In genomic region chr4:49322610-49323572, GRCh38 we compare ENCODE assay signal across 7 cellular contexts.
DNase-seq lines count a peak whose midpoint lies in the region; ATAC-seq, FAIRE-seq and TF ChIP-seq lines count a peak whose summit lies in the region.
"Not testable (repeated sequence)": the region's sequence is repeated elsewhere in the genome, so short reads cannot be mapped to it uniquely, and the experiment has no call there.

No MANE protein-coding gene starts in this region.

- not testable (repeated sequence) for H3K27ac ChIP-seq in K562 (ENCODE audit: extremely low read depth, low read depth, low read length); hepatocyte; kidney (ENCODE audit: low read depth in 2 of 2, low read length in 2 of 2); neuronal stem cell (replicated peaks; ENCODE audit: low read length)

- H3K9me3 Mint-ChIP-seq in activated CD4-positive, alpha-beta T cell treated with anti-CD3 and anti-CD28 coated beads, Interleukin-2, amount 10 ng/mL, durations not matched to agents 24 days and 14 days: not testable (repeated sequence)
- peaks cover 23% of the 10 kb centered on the region for H3K9me3 Mint-ChIP-seq in endothelial cell (ENCODE audit: unreplicated experiment)

- not testable (repeated sequence) for H3K4ac ChIP-seq in neuronal stem cell (ENCODE audit: low read length)

- peak overlapping the region; percentile 70 for H2AFZ ChIP-seq in K562 (ENCODE audit: low read depth, low read length)
- not testable (repeated sequence) for H2AFZ ChIP-seq in hepatocyte; neuronal stem cell (ENCODE audit: low read length)

- peaks cover 5 to 19% of the 10 kb centered on the region in 2 experiments; a peak in 4 of 5 replicates for H3K4me1 ChIP-seq in K562 (replicated peaks in 1 of 2; ENCODE audit: control insufficient read depth in 2 of 2, insufficient read depth in 2 of 2, low read length in 2 of 2)
- not testable (repeated sequence) for H3K4me1 ChIP-seq in hepatocyte (ENCODE audit: insufficient read depth); kidney (ENCODE audit: control insufficient read depth in 1 of 2, insufficient read depth in 1 of 2, low read depth in 1 of 2, low read length in 2 of 2); neuronal stem cell (ENCODE audit: control insufficient read depth in 2 of 2, insufficient read depth in 1 of 2, low read depth in 1 of 2, low read length in 2 of 2)

- DNase-seq in GM10266 (ENCODE audit: extremely low spot score): peak; percentile 0
- peak; percentile 54 for DNase-seq in activated CD4-positive, alpha-beta T cell treated with anti-CD3 and anti-CD28 coated beads, Interleukin-2, amount 10 ng/mL, durations not matched to agents 24 days and 14 days
- peak in 3 of 4 experiments; percentile 6 to 79 (median 8) for DNase-seq in K562 (ENCODE audit: extremely low read depth in 1 of 4, low spot score in 3 of 4)
- DNase-seq in endothelial cell (ENCODE audit: low spot score); neuronal stem cell (ENCODE audit: low spot score): not testable (repeated sequence)
- DNase-seq in hepatocyte (ENCODE audit: low spot score): peak; percentile 11
- DNase-seq in kidney: peak; percentile 61

- intact Hi-C loops in activated CD4-positive, alpha-beta T cell treated with anti-CD3 and anti-CD28 coated beads, Interleukin-2, amount 10 ng/mL, durations not matched to agents 24 days and 14 days (cut with micrococcal nuclease); K562 (cut with micrococcal nuclease); kidney (cut with DNase I): not testable (repeated sequence)

- not testable (repeated sequence) for H3K9me3 ChIP-seq in K562 (replicated peaks; ENCODE audit: control insufficient read depth, insufficient read depth, low read depth, low read length); hepatocyte (ENCODE audit: low read depth); kidney (ENCODE audit: control insufficient read depth in 1 of 2, low read length in 2 of 2); neuronal stem cell (replicated peaks in 1 of 2; ENCODE audit: control insufficient read depth in 2 of 2, insufficient read depth in 1 of 2, low read depth in 1 of 2, low read length in 2 of 2)

- BruUV-seq in K562 (replicated peaks; lab: Mats Ljungman, UMichigan): not testable (repeated sequence)

- H3K27me3 ChIP-seq in K562 (ENCODE audit: control insufficient read depth in 2 of 2, insufficient read depth in 2 of 2, low read length in 2 of 2); hepatocyte; neuronal stem cell (ENCODE audit: control insufficient read depth in 3 of 3, insufficient read depth in 3 of 3, low read depth in 1 of 3, low read length in 3 of 3): not testable (repeated sequence)

- H4K20me1 ChIP-seq in K562 (replicated peaks; ENCODE audit: control insufficient read depth, insufficient read depth, low read length); hepatocyte (ENCODE audit: insufficient read depth, poor library complexity, severe bottlenecking): not testable (repeated sequence)

- H3K79me2 ChIP-seq in K562 (ENCODE audit: control insufficient read depth, insufficient read depth, low read length); hepatocyte: not testable (repeated sequence)

- not testable (repeated sequence) for H3K18ac ChIP-seq in neuronal stem cell (ENCODE audit: low read length)

- not testable (repeated sequence) for TF ChIP-seq POLR2A in K562 (conservative IDR thresholded peaks at IDR 0.05)

- H3K23ac ChIP-seq in neuronal stem cell (ENCODE audit: low read depth, low read length, poor library complexity): peak overlapping the region; percentile 25

- not testable (repeated sequence) for H2AK5ac ChIP-seq in neuronal stem cell (ENCODE audit: low read depth, low read length)

- not testable (repeated sequence) for H4K91ac ChIP-seq in neuronal stem cell (ENCODE audit: low read depth, low read length, poor library complexity)

- H3K9me2 ChIP-seq in hepatocyte (replicated peaks; ENCODE audit: insufficient read depth): not testable (repeated sequence)

- not testable (repeated sequence) for H3K27me3 Mint-ChIP-seq in activated CD4-positive, alpha-beta T cell treated with anti-CD3 and anti-CD28 coated beads, Interleukin-2, amount 10 ng/mL, durations not matched to agents 24 days and 14 days
- peaks cover 20% of the 10 kb centered on the region for H3K27me3 Mint-ChIP-seq in endothelial cell (ENCODE audit: unreplicated experiment)

- peak overlapping the region; percentile 48 for H3K4me2 ChIP-seq in K562 (ENCODE audit: insufficient read depth, low read length)
- H3K4me2 ChIP-seq in hepatocyte; neuronal stem cell (ENCODE audit: insufficient read depth, low read length, poor library complexity, severe bottlenecking): not testable (repeated sequence)

- H2BK15ac ChIP-seq in neuronal stem cell (ENCODE audit: low read length): not testable (repeated sequence)

- TF ChIP-seq CTCF in GM10266 (IDR thresholded peaks at IDR 0.05; ENCODE audit: control insufficient read depth, insufficient read depth, low read depth, missing control alignments); K562 (IDR thresholded peaks at IDR 0.05 in 2 of 3, conservative IDR thresholded peaks at IDR 0.05 in 1 of 3; ENCODE audit: insufficient read depth in 2 of 3, low read depth in 1 of 3, low read length in 3 of 3); endothelial cell (IDR thresholded peaks at IDR 0.05; ENCODE audit: unreplicated experiment); hepatocyte (IDR thresholded peaks at IDR 0.05; ENCODE audit: poor library complexity); kidney (IDR thresholded peaks at IDR 0.05; ENCODE audit: borderline replicate concordance, extremely low read depth, insufficient read depth): not testable (repeated sequence)

- POLR2A ChIA-PET in K562 (lab: Yijun Ruan, JAX): not testable (repeated sequence)

- H2BK12ac ChIP-seq in neuronal stem cell (ENCODE audit: low read length): not testable (repeated sequence)

- not testable (repeated sequence) for H3K9me1 ChIP-seq in K562 (ENCODE audit: control insufficient read depth, insufficient read depth, low read length)

- FAIRE-seq in K562 (lab: Jason Lieb, UNC); kidney (lab: Jason Lieb, UNC): not testable (repeated sequence)

- not testable (repeated sequence) for H3K36me3 ChIP-seq in K562 (ENCODE audit: control insufficient read depth, insufficient read depth, low read length); hepatocyte (replicated peaks; ENCODE audit: insufficient read depth, low read depth); kidney (ENCODE audit: control insufficient read depth in 1 of 2, insufficient read depth in 2 of 2, low read length in 2 of 2); neuronal stem cell (replicated peaks in 1 of 2; ENCODE audit: control insufficient read depth in 2 of 2, insufficient read depth in 2 of 2, low read length in 2 of 2)

- not testable (repeated sequence) for H2BK120ac ChIP-seq in neuronal stem cell (ENCODE audit: low read depth, low read length)

- H3K4me3 Mint-ChIP-seq in activated CD4-positive, alpha-beta T cell treated with anti-CD3 and anti-CD28 coated beads, Interleukin-2, amount 10 ng/mL, durations not matched to agents 24 days and 14 days: not testable (repeated sequence)
- H3K4me3 Mint-ChIP-seq in endothelial cell (ENCODE audit: unreplicated experiment): peak overlapping the region; percentile 56

- H4K8ac ChIP-seq in neuronal stem cell (ENCODE audit: low read depth, low read length): not testable (repeated sequence)

- not testable (repeated sequence) for H3K79me1 ChIP-seq in neuronal stem cell (ENCODE audit: low read depth, low read length)

- TF ChIP-seq RAD21 in K562 (CRISPR knock-in tag; conservative IDR thresholded peaks at IDR 0.05 in 1 of 2, IDR thresholded peaks at IDR 0.05 in 1 of 2): not testable (repeated sequence)

- not testable (repeated sequence) for H3K4me1 Mint-ChIP-seq in activated CD4-positive, alpha-beta T cell treated with anti-CD3 and anti-CD28 coated beads, Interleukin-2, amount 10 ng/mL, durations not matched to agents 24 days and 14 days; endothelial cell (ENCODE audit: unreplicated experiment)

- H2BK5ac ChIP-seq in neuronal stem cell (ENCODE audit: low read length): not testable (repeated sequence)

- H3K9ac ChIP-seq in K562 (ENCODE audit: insufficient read depth in 1 of 2, low read depth in 2 of 2, low read length in 2 of 2): peak overlapping the region; percentile 2 to 43; a peak in 2 of 4 replicates
- H3K9ac ChIP-seq in kidney (ENCODE audit: low read length in 2 of 2); neuronal stem cell (ENCODE audit: low read depth, low read length, poor library complexity): not testable (repeated sequence)

- 3% methylated on average over 22 of the region's 22 CpGs for WGBS in K562 (ENCODE audit: insufficient coverage, low coverage, missing lambda C conversion rate)
- WGBS in hepatocyte (ENCODE audit: low lambda C conversion rate, missing lambda C conversion rate): 82% methylated on average over 22 of the region's 22 CpGs
- no CpG with 5 or more reads among the region's 22 CpGs for WGBS in neuronal stem cell (ENCODE audit: extremely low coverage in 2 of 2, insufficient read length in 2 of 2, insufficient replicate concordance in 1 of 2), 2 donors

- CTCF ChIA-PET in K562 (lab: Yijun Ruan, JAX; ENCODE audit: low intra/inter-chr PET ratio): not testable (repeated sequence)

- H3K27ac Mint-ChIP-seq in activated CD4-positive, alpha-beta T cell treated with anti-CD3 and anti-CD28 coated beads, Interleukin-2, amount 10 ng/mL, durations not matched to agents 24 days and 14 days; endothelial cell (ENCODE audit: unreplicated experiment): not testable (repeated sequence)

- H3K4me3 ChIP-seq in K562; hepatocyte; kidney (ENCODE audit: low read length in 2 of 2); neuronal stem cell (ENCODE audit: low read length in 2 of 2): not testable (repeated sequence)

- in situ Hi-C loops in K562 (cut with MboI): loop anchor here (5.0 to 25.0 kb wide), 2 partner anchors 36 to 311 kb away; no protein-coding TSS in a partner anchor

- H3K14ac ChIP-seq in neuronal stem cell (ENCODE audit: low read length): not testable (repeated sequence)

- not testable (repeated sequence) for H3K36me3 Mint-ChIP-seq in activated CD4-positive, alpha-beta T cell treated with anti-CD3 and anti-CD28 coated beads, Interleukin-2, amount 10 ng/mL, durations not matched to agents 24 days and 14 days (ENCODE audit: low read depth)
- peaks cover 15% of the 10 kb centered on the region for H3K36me3 Mint-ChIP-seq in endothelial cell (ENCODE audit: low read depth, unreplicated experiment)

- not testable (repeated sequence) for ATAC-seq in K562

- not testable (repeated sequence) for TF ChIP-seq EP300 in K562 (IDR thresholded peaks at IDR 0.05; ENCODE audit: low read length)
